1 cellular context compared by ENCODE assay signal in the genomic region with DNA sequence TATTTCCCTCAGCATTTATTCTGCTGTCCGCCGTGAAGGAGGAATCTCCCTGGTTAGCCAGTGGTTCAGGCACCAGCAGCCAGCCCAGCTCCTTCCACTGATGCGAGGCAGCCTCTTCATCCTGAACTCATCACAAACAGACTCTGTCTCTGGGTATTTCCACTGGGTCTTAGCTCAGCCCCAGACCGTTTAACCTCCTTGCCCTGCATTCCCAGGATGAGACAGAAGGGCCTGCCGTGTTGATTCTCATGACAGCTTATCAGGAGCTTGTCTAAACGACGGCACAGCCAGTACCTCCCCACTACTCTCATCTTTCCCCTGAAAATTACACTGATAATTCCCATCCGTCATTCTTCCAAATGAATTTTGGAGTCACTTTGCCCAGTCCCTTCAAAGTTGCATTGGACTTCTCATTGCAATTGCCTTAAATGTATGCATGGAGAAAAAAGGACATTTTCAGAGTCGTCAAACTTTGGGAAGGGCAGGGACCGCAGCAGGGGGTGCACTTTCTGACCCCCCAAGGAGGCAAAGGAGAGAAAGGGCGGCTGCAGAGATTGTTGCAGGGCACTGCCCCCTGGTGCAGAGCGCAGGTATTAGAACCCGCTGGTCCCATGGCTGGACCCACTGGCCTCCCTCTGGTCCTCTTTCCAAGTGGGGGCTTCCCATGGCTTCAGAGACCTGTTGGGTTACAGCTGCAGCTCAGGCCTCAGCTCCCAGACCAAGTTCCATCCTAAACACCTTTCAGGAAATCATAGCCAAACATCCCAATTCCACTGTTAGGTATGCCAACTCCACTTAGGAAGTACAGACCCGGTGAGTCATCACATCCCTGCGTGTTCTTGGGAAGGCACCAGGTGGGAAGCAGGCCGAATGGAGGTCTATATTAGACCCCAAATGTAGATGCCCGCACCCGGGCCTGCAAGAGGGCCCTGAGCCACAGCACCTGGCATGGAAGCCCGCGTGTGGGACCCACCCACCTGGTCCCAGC.
A peak's percentile ranks its signal among the peaks of the same experiment; 100 is the strongest.
TF ChIP-seq lines count a peak whose summit lies in the region.

No MANE protein-coding gene starts in this region.

TF ChIP-seq in HepG2, 621 proteins besides CTCF, POLR2A, EP300 and RAD21:
- TF ChIP-seq SMC3 (IDR thresholded peaks at IDR 0.05; ENCODE audit: low read length) (peak; percentile 52), PATZ1 (CRISPR knock-in tag; IDR thresholded peaks at IDR 0.05) (peak; percentile 78), STAG1 (CRISPR knock-in tag; IDR thresholded peaks at IDR 0.05) (peak; percentile 69), CBX5 (CRISPR knock-in tag; IDR thresholded peaks at IDR 0.05; ENCODE audit: borderline replicate concordance) (no peak)
